Comparison of ENCODE assay signal across 1 cellular context in the genomic region with DNA sequence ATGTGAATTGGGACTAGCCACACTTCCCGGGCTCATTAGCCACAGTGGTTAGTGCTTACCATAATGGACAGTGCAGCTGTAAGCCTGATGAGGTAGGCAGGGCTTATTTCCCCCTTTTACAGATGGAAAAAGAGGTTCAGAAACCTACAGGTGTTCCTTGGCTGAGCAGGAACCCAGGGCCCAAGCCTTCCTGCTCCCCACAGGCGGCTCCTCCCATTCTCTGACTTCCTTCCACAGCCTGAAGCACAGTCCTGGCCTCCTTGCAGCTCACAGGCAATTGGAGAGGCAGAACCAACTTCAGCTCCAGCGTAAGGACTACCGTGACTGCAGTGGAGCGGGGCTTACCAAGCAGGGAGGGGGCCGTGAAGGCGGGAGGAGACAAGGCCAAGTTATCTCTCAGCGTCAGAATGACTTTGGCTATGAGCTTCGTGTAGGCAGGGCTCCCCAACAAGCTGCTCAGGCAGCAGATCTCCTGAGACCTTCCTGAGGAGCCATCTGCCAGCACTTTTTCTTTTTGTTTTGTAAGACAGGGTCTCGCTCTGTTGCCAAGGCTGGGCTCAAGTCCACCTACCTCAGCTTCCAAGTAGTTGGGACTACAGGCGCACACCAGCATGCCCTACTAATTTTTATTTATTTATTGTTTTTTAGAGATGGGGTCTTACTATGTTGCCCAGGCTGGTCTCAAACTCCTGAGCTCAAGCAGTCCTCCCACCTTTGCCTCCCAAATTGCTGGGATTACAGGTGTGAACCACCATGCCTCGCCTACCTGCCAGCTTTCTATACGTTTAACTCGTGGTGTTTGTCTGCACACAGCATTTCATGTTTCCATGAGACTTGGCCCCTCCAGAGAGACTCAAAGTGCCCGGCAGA.
TF ChIP-seq lines count a peak whose summit lies in the region.

No MANE protein-coding gene starts in this region.

TF ChIP-seq in K562, 482 proteins besides CTCF, POLR2A, EP300 and RAD21 (continued from another document and continues in another):
- TF ChIP-seq RREB1 (CRISPR knock-in tag; IDR thresholded peaks at IDR 0.05) (0 out of 2 replicates have a peak, but pooled peaks have one; percentile 70), NFE2 (IDR thresholded peaks at IDR 0.05; ENCODE audit: low read depth) (peak; percentile 40; the same call in 1 of the 2 replicates), MAFF (IDR thresholded peaks at IDR 0.05; ENCODE audit: low read length) (peak; percentile 1; the same call in 1 of the 2 replicates), GMEB1 (CRISPR knock-in tag; IDR thresholded peaks at IDR 0.05) (peak; percentile 28; the same call in 1 of the 2 replicates), TAL1 (IDR thresholded peaks at IDR 0.05) (peak; percentile 30; the same call in 1 of the 2 replicates), ZNF12 (CRISPR knock-in tag; IDR thresholded peaks at IDR 0.05) (no peak), MYC (IDR thresholded peaks at IDR 0.05; ENCODE audit: low read depth, low read length) (0 out of 2 replicates have a peak, but pooled peaks have one; percentile 11), MYC (CRISPR knock-in tag; IDR thresholded peaks at IDR 0.05; ENCODE audit: borderline replicate concordance, low read depth) (peak; percentile 37; the same call in 1 of the 2 replicates), ESRRA (IDR thresholded peaks at IDR 0.05; ENCODE audit: borderline replicate concordance, low read depth) (no peak), DMBX1 (CRISPR knock-in tag; IDR thresholded peaks at IDR 0.05; ENCODE audit: borderline replicate concordance) (peak; percentile 75; the same call in 1 of the 2 replicates), CTCFL (IDR thresholded peaks at IDR 0.05; ENCODE audit: borderline replicate concordance, insufficient read depth, low read depth, low read length, poor library complexity, severe bottlenecking) (no peak), NFYB (IDR thresholded peaks at IDR 0.05; ENCODE audit: extremely low read depth, insufficient read length) (no peak), PATZ1 (CRISPR knock-in tag; IDR thresholded peaks at IDR 0.05; ENCODE audit: borderline replicate concordance) (no peak), ZNF124 (CRISPR knock-in tag; IDR thresholded peaks at IDR 0.05) (no peak), ZNF695 (CRISPR knock-in tag; IDR thresholded peaks at IDR 0.05) (no peak), ZNF121 (CRISPR knock-in tag; conservative IDR thresholded peaks at IDR 0.05) (peak; percentile 70), TAF9B (IDR thresholded peaks at IDR 0.05; ENCODE audit: partially characterized antibody) (peak; percentile 33), PTTG1 (tag; IDR thresholded peaks at IDR 0.05; ENCODE audit: low read depth) (no peak), HNRNPH1 (optimal IDR thresholded peaks at IDR 0.05; ENCODE audit: low read depth, low read length) (no peak), BDP1 (IDR thresholded peaks at IDR 0.05; ENCODE audit: insufficient read depth, insufficient read length) (no peak), ZNF395 (CRISPR knock-in tag; IDR thresholded peaks at IDR 0.05) (0 out of 2 replicates have a peak, but pooled peaks have one; percentile 41), PURB (CRISPR knock-in tag; IDR thresholded peaks at IDR 0.05; ENCODE audit: low read depth) (no peak), ZBTB33 (CRISPR knock-in tag; IDR thresholded peaks at IDR 0.05) (0 out of 2 replicates have a peak, but pooled peaks have one; percentile 37), SMARCA4 (IDR thresholded peaks at IDR 0.05) (0 out of 2 replicates have a peak, but pooled peaks have one; percentile 35), KDM5B (IDR thresholded peaks at IDR 0.05; ENCODE audit: insufficient replicate concordance, low read depth, low read length) (peak; percentile 48), FOXP4 (CRISPR knock-in tag; IDR thresholded peaks at IDR 0.05; ENCODE audit: borderline replicate concordance) (no peak)
- TF ChIP-seq, protein P1, sequence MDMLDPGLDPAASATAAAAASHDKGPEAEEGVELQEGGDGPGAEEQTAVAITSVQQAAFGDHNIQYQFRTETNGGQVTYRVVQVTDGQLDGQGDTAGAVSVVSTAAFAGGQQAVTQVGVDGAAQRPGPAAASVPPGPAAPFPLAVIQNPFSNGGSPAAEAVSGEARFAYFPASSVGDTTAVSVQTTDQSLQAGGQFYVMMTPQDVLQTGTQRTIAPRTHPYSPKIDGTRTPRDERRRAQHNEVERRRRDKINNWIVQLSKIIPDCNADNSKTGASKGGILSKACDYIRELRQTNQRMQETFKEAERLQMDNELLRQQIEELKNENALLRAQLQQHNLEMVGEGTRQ (CRISPR knock-in tag; IDR thresholded peaks at IDR 0.05) = no peak
- TF ChIP-seq, protein P2, sequence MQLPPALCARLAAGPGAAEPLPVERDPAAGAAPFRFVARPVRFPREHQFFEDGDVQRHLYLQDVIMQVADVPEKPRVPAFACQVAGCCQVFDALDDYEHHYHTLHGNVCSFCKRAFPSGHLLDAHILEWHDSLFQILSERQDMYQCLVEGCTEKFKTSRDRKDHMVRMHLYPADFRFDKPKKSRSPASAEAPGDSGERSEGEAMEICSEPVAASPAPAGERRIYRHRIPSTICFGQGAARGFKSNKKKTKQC (CRISPR knock-in tag; IDR thresholded peaks at IDR 0.05) = no peak
